ENCODE assay signal across 9 cellular contexts in the genomic region with DNA sequence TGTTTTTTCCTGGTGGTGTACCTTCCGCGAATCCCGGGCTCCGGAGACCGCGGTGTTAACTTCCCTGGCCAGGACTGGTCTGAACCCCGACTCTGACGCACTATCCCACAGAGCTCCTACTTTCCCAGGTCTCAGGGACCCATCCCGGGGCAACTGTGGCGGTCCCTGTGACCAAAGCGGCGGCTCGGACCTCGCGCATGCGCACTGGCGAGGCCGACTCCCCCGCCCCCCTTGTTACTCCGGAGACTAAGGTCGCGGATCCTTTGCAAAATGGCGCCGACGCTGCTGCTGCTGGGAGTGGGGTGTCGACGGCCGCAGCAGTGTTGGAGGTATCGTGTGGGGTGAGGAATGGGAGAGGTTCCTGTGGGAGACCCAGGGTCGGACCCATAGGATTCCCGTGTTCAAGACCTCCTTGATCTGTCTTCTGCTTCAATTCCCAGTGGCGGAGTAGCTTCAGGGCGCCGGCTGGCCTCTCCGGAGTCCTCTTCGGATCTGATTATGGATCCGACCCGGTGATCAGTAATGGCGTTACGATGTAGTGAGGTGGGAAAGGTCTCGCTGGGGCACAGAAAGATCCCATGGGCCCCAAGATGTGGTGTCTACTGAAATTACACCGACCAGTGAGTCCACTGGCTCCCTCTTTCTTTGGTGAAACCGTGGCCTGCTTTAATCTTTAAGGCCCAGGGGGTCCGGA.
DNase-seq lines count a peak whose midpoint lies in the region; ATAC-seq and TF ChIP-seq lines count a peak whose summit lies in the region.
"Had no signal": no experiment of that assay in that cellular context is flagged by ENCODE, and none has a peak within 500 bp of the region (broad histone marks: within the 10 kb centered on the region; RNA-seq: fewer than 3 reads in every experiment).

No MANE protein-coding gene starts in this region.

- no peak for TF ChIP-seq EP300 in gastroesophageal sphincter (IDR thresholded peaks at IDR 0.05)

- no peaks in the 10 kb centered on the region for H3K27me3 ChIP-seq in gastroesophageal sphincter
- no peaks in the 10 kb centered on the region for H3K27me3 ChIP-seq in osteoblast (ENCODE audit: insufficient read depth, low read length)

- H3K27ac ChIP-seq in gastroesophageal sphincter: peak overlapping the region in 3 of 4 donors; percentile 54 to 77 (median 61)
- H3K27ac ChIP-seq in osteoblast (ENCODE audit: low read depth, low read length): no peak overlapping the region
- H3K27ac ChIP-seq in RWPE1: no peak overlapping the region

- H3K4me3 ChIP-seq in AG10803 (ENCODE audit: low read length) (peak overlapping the region; percentile 51), gastroesophageal sphincter (peak overlapping the region; percentile 30 to 52), osteoblast (ENCODE audit: insufficient read depth, low read length) (peak overlapping the region; percentile 59)

- peak overlapping the region; percentile 35 for H2AFZ ChIP-seq in osteoblast (ENCODE audit: low read length)

- H3K9me3 ChIP-seq in gastroesophageal sphincter (peaks cover 0 to 37% (median 0%) of the 10 kb centered on the region in 3 donors), osteoblast (ENCODE audit: low read depth, low read length) (no peaks in the 10 kb centered on the region)

- H3K79me2 ChIP-seq in osteoblast (ENCODE audit: insufficient read depth, low read length): no peaks in the 10 kb centered on the region

- no peaks in the 10 kb centered on the region for H3K4me1 Mint-ChIP-seq in activated naive CD4-positive, alpha-beta T cell treated with anti-CD3 and anti-CD28 coated beads, Interleukin-2, amount 10 ng/mL, durations not matched to agents 7 days and 5 days

- H3K4me1 ChIP-seq in gastroesophageal sphincter (no peaks in the 10 kb centered on the region), osteoblast (ENCODE audit: insufficient read depth, low read length) (no peaks in the 10 kb centered on the region)

- peak overlapping the region; percentile 53 for H3K4me2 ChIP-seq in osteoblast (ENCODE audit: insufficient read depth, low read length)

- no peak for DNase-seq in AG10803 (ENCODE audit: low read depth)
- DNase-seq in osteoblast (ENCODE audit: insufficient read length, low spot score, missing footprints): peak; percentile 54
- no peak for DNase-seq in activated naive CD4-positive, alpha-beta T cell treated with anti-CD3 and anti-CD28 coated beads, Interleukin-2, amount 10 ng/mL, durations not matched to agents 7 days and 5 days
- DNase-seq in RWPE1 (ENCODE audit: low spot score): no peak
- no peak for DNase-seq in SKM-1 (lab: John Stamatoyannopoulos, UW; ENCODE audit: unreplicated experiment)
- DNase-seq: effector CD8-positive, alpha-beta T cell had no signal

- H3K4me3 Mint-ChIP-seq in activated naive CD4-positive, alpha-beta T cell treated with anti-CD3 and anti-CD28 coated beads, Interleukin-2, amount 10 ng/mL, durations not matched to agents 7 days and 5 days: no peak overlapping the region

- POLR2A ChIA-PET in RWPE1 (lab: Yijun Ruan, JAX; ENCODE audit: low non-redundant PET): no interaction called here

- peak; percentile 79 for ATAC-seq in gastroesophageal sphincter
- ATAC-seq in HG02642 (IDR thresholded peaks at IDR 0.05; ENCODE audit: poor library complexity, unreplicated experiment): no peak

- H4K20me1 ChIP-seq in osteoblast (ENCODE audit: insufficient read depth, low read length): no peaks in the 10 kb centered on the region

- WGBS in gastroesophageal sphincter (ENCODE audit: low coverage in 1 of 2), 2 donors: 49 to 80% methylated on average over 1 to 13 of the region's 44 CpGs

- TF ChIP-seq POLR2A in gastroesophageal sphincter (IDR thresholded peaks at IDR 0.05): no peak

- H3K36me3 Mint-ChIP-seq in activated naive CD4-positive, alpha-beta T cell treated with anti-CD3 and anti-CD28 coated beads, Interleukin-2, amount 10 ng/mL, durations not matched to agents 7 days and 5 days: no peaks in the 10 kb centered on the region

- H3K36me3 ChIP-seq in gastroesophageal sphincter: no peaks in the 10 kb centered on the region
- no peaks in the 10 kb centered on the region for H3K36me3 ChIP-seq in osteoblast (ENCODE audit: insufficient read depth, low read length)

- TF ChIP-seq CTCF in AG10803 (conservative IDR thresholded peaks at IDR 0.05; ENCODE audit: low read length) (no peak), gastroesophageal sphincter (IDR thresholded peaks at IDR 0.05) (no peak), osteoblast (IDR thresholded peaks at IDR 0.05; ENCODE audit: extremely low read depth, low read depth, low read length) (no peak), RWPE1 (conservative IDR thresholded peaks at IDR 0.05; ENCODE audit: low read depth) (no peak)

- no peak overlapping the region for H3K27ac Mint-ChIP-seq in activated naive CD4-positive, alpha-beta T cell treated with anti-CD3 and anti-CD28 coated beads, Interleukin-2, amount 10 ng/mL, durations not matched to agents 7 days and 5 days

- H3K27me3 Mint-ChIP-seq in activated naive CD4-positive, alpha-beta T cell treated with anti-CD3 and anti-CD28 coated beads, Interleukin-2, amount 10 ng/mL, durations not matched to agents 7 days and 5 days: no peaks in the 10 kb centered on the region

- peaks cover 26% of the 10 kb centered on the region for H3K9me3 Mint-ChIP-seq in activated naive CD4-positive, alpha-beta T cell treated with anti-CD3 and anti-CD28 coated beads, Interleukin-2, amount 10 ng/mL, durations not matched to agents 7 days and 5 days

- CTCF ChIA-PET in activated naive CD4-positive, alpha-beta T cell treated with anti-CD3 and anti-CD28 coated beads, Interleukin-2, amount 10 ng/mL, durations not matched to agents 7 days and 5 days (lab: Charles Lee): no interaction called here
- CTCF ChIA-PET in RWPE1 (lab: Yijun Ruan, JAX): no interaction called here

TF ChIP-seq in PFSK-1, 5 proteins besides CTCF, POLR2A, EP300 and RAD21:
- TF ChIP-seq, protein P1, sequence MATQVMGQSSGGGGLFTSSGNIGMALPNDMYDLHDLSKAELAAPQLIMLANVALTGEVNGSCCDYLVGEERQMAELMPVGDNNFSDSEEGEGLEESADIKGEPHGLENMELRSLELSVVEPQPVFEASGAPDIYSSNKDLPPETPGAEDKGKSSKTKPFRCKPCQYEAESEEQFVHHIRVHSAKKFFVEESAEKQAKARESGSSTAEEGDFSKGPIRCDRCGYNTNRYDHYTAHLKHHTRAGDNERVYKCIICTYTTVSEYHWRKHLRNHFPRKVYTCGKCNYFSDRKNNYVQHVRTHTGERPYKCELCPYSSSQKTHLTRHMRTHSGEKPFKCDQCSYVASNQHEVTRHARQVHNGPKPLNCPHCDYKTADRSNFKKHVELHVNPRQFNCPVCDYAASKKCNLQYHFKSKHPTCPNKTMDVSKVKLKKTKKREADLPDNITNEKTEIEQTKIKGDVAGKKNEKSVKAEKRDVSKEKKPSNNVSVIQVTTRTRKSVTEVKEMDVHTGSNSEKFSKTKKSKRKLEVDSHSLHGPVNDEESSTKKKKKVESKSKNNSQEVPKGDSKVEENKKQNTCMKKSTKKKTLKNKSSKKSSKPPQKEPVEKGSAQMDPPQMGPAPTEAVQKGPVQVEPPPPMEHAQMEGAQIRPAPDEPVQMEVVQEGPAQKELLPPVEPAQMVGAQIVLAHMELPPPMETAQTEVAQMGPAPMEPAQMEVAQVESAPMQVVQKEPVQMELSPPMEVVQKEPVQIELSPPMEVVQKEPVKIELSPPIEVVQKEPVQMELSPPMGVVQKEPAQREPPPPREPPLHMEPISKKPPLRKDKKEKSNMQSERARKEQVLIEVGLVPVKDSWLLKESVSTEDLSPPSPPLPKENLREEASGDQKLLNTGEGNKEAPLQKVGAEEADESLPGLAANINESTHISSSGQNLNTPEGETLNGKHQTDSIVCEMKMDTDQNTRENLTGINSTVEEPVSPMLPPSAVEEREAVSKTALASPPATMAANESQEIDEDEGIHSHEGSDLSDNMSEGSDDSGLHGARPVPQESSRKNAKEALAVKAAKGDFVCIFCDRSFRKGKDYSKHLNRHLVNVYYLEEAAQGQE (IDR thresholded peaks at IDR 0.05; ENCODE audit: insufficient read depth in 1 of 2, low read depth in 2 of 2, low read length in 2 of 2): no peak
- TF ChIP-seq TAF1 (IDR thresholded peaks at IDR 0.05; ENCODE audit: borderline replicate concordance, insufficient read depth, low read length): no peak
- peak; percentile 53; the same call in 1 of the 2 replicates for TF ChIP-seq POLR2AphosphoS5 (IDR thresholded peaks at IDR 0.05; ENCODE audit: low read depth, low read length)
- TF ChIP-seq SIN3A (IDR thresholded peaks at IDR 0.05; ENCODE audit: borderline replicate concordance, insufficient read depth, low read length): no peak

Comparison
In these comparisons a context has a peak if more than half of its experiments do, and no peak if none do; other contexts are left out.
1. H3K27ac ChIP-seq: peak in gastroesophageal sphincter (3 of 4); none in osteoblast (single experiment) and RWPE1 (single experiment).
2. Peak in every context shown above with its lines, with median percentiles within 50 percentile points of each other: H3K4me3 ChIP-seq.